ENCODE assay signal across 1 cellular context in genomic region chr13:43908156-43909126, GRCh38.
TF ChIP-seq lines count a peak whose summit lies in the region.

No MANE protein-coding gene starts in this region.

TF ChIP-seq in HCT116, 20 proteins besides CTCF, POLR2A, EP300 and RAD21 (continued from another document):
- no peak for TF ChIP-seq REST (IDR thresholded peaks at IDR 0.05; ENCODE audit: low read depth)
- TF ChIP-seq MAX (IDR thresholded peaks at IDR 0.05): no peak
- TF ChIP-seq ELF1 (IDR thresholded peaks at IDR 0.05; ENCODE audit: borderline replicate concordance, low read depth): no peak
- TF ChIP-seq EZH2phosphoT487 (IDR thresholded peaks at IDR 0.05; ENCODE audit: borderline replicate concordance): no peak
- TF ChIP-seq JUND (IDR thresholded peaks at IDR 0.05): no peak
